In genomic region chrX:152910018-152910417, GRCh38 we compare ENCODE assay signal across 8 cellular contexts. TPM values are rescaled to one million over a fixed set of nuclear protein-coding genes. Genes with fewer than 3 reads are reported as not detected.
A peak's percentile ranks its signal among the peaks of the same experiment; 100 is the strongest.
DNase-seq lines count a peak whose midpoint lies in the region; ATAC-seq and TF ChIP-seq lines count a peak whose summit lies in the region.
"Not testable (repeated sequence)": the region's sequence is repeated elsewhere in the genome, so short reads cannot be mapped to it uniquely, and the experiment has no call there.

No MANE protein-coding gene starts in this region.

- not testable (repeated sequence) for H3K79me2 ChIP-seq in osteoblast (ENCODE audit: insufficient read depth, low read length)

- DNase-seq in GM06990 (ENCODE audit: extremely low read depth, insufficient read length) (peak; percentile 46), HK-2 (ENCODE audit: unreplicated experiment) (peak; percentile 12), osteoblast (ENCODE audit: insufficient read length, low spot score, missing footprints) (peak; percentile 66)

- H3K27me3 ChIP-seq in GM06990 (replicated peaks; ENCODE audit: control insufficient read depth, insufficient read depth, low read length); osteoblast (ENCODE audit: insufficient read depth, low read length): not testable (repeated sequence)

- not testable (repeated sequence) for H3K4me2 ChIP-seq in osteoblast (ENCODE audit: insufficient read depth, low read length)

- H3K4me3 ChIP-seq in GM06990 (replicated peaks; ENCODE audit: low read depth, low read length); osteoblast (ENCODE audit: insufficient read depth, low read length): not testable (repeated sequence)

- not testable (repeated sequence) for H3K9me3 ChIP-seq in osteoblast (ENCODE audit: low read depth, low read length)

- H3K4me1 ChIP-seq in osteoblast (ENCODE audit: insufficient read depth, low read length): not testable (repeated sequence)

- ATAC-seq in GM18870 (IDR thresholded peaks at IDR 0.05; ENCODE audit: unreplicated experiment) (peak; percentile 58), GM21360 (IDR thresholded peaks at IDR 0.05; ENCODE audit: unreplicated experiment) (peak; percentile 90), GM21737 (IDR thresholded peaks at IDR 0.05; ENCODE audit: unreplicated experiment) (peak; percentile 71), HG02938 (IDR thresholded peaks at IDR 0.05; ENCODE audit: unreplicated experiment) (peak; percentile 79), HG03175 (IDR thresholded peaks at IDR 0.05; ENCODE audit: unreplicated experiment) (peak; percentile 71)

- H3K27ac ChIP-seq in osteoblast (ENCODE audit: low read depth, low read length): not testable (repeated sequence)

- TF ChIP-seq CTCF in GM06990 (IDR thresholded peaks at IDR 0.05; ENCODE audit: insufficient read depth, low read length, poor library complexity, severe bottlenecking); osteoblast (IDR thresholded peaks at IDR 0.05; ENCODE audit: extremely low read depth, low read depth, low read length): not testable (repeated sequence)

- H3K36me3 ChIP-seq in GM06990 (ENCODE audit: control insufficient read depth, insufficient read depth, low read length); osteoblast (ENCODE audit: insufficient read depth, low read length): not testable (repeated sequence)

- H2AFZ ChIP-seq in osteoblast (ENCODE audit: low read length): not testable (repeated sequence)

- not testable (repeated sequence) for H4K20me1 ChIP-seq in osteoblast (ENCODE audit: insufficient read depth, low read length)

RNA-seq across cellular contexts. Expression of gene ZNF185, which starts 12.2 kb away (rescaled TPM):
- total RNA-seq in osteoblast: 1.1 and 1.2 TPM in 2 replicates

Comparison
In these comparisons a context has a peak if more than half of its experiments do, and no peak if none do; other contexts are left out.
1. DNase-seq: peak in every context shown above with its lines; median percentile 66 in osteoblast; 46 in GM06990; 12 in HK-2.